In the genomic region with DNA sequence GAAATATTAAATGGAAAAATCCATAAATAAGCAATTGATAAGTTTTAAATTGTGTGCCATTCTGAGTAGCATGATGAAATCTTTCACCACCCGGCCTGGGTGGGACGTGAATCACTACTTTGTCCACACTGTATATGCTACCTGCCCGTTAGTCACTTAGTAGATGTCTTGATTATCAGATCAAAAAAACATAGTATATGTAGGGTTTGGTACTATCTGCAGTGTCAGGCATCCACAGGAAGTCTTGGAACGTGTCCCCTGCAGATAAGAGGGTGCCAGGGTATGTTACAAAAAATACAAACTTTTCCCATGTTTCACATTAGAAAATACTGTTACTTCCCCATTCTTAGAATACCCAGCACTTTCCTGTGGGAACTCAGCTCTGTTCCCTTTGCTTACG, we compare ENCODE assay signal across 1 cellular context.
A peak's percentile ranks its signal among the peaks of the same experiment; 100 is the strongest.
TF ChIP-seq lines count a peak whose summit lies in the region.

No MANE protein-coding gene starts in this region.

TF ChIP-seq in K562, 482 proteins besides CTCF, POLR2A, EP300 and RAD21 (continued from another document):
- TF ChIP-seq, protein P1, sequence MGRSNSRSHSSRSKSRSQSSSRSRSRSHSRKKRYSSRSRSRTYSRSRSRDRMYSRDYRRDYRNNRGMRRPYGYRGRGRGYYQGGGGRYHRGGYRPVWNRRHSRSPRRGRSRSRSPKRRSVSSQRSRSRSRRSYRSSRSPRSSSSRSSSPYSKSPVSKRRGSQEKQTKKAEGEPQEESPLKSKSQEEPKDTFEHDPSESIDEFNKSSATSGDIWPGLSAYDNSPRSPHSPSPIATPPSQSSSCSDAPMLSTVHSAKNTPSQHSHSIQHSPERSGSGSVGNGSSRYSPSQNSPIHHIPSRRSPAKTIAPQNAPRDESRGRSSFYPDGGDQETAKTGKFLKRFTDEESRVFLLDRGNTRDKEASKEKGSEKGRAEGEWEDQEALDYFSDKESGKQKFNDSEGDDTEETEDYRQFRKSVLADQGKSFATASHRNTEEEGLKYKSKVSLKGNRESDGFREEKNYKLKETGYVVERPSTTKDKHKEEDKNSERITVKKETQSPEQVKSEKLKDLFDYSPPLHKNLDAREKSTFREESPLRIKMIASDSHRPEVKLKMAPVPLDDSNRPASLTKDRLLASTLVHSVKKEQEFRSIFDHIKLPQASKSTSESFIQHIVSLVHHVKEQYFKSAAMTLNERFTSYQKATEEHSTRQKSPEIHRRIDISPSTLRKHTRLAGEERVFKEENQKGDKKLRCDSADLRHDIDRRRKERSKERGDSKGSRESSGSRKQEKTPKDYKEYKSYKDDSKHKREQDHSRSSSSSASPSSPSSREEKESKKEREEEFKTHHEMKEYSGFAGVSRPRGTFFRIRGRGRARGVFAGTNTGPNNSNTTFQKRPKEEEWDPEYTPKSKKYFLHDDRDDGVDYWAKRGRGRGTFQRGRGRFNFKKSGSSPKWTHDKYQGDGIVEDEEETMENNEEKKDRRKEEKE (IDR thresholded peaks at IDR 0.05; ENCODE audit: borderline replicate concordance in 1 of 2, control insufficient read depth in 1 of 2, low read depth in 2 of 2, low read length in 1 of 2): no peak
- no peak for TF ChIP-seq SMAD1 (IDR thresholded peaks at IDR 0.05; ENCODE audit: low read depth, low read length, partially characterized antibody)
- peak; percentile 78 for TF ChIP-seq FOSL1 (tag; conservative IDR thresholded peaks at IDR 0.05)
- peak; percentile 57 for TF ChIP-seq TAL1 (IDR thresholded peaks at IDR 0.05)
- TF ChIP-seq MYBL2 (IDR thresholded peaks at IDR 0.05; ENCODE audit: low read depth): no peak
- TF ChIP-seq MYBL2 (CRISPR knock-in tag; IDR thresholded peaks at IDR 0.05; ENCODE audit: borderline replicate concordance): no peak
- TF ChIP-seq MCM3 (IDR thresholded peaks at IDR 0.05): no peak
- TF ChIP-seq RAD51 (IDR thresholded peaks at IDR 0.05; ENCODE audit: borderline replicate concordance, low read depth): no peak
- TF ChIP-seq, protein P2, sequence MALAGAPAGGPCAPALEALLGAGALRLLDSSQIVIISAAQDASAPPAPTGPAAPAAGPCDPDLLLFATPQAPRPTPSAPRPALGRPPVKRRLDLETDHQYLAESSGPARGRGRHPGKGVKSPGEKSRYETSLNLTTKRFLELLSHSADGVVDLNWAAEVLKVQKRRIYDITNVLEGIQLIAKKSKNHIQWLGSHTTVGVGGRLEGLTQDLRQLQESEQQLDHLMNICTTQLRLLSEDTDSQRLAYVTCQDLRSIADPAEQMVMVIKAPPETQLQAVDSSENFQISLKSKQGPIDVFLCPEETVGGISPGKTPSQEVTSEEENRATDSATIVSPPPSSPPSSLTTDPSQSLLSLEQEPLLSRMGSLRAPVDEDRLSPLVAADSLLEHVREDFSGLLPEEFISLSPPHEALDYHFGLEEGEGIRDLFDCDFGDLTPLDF (CRISPR knock-in tag; IDR thresholded peaks at IDR 0.05): no peak
- TF ChIP-seq, protein P3, sequence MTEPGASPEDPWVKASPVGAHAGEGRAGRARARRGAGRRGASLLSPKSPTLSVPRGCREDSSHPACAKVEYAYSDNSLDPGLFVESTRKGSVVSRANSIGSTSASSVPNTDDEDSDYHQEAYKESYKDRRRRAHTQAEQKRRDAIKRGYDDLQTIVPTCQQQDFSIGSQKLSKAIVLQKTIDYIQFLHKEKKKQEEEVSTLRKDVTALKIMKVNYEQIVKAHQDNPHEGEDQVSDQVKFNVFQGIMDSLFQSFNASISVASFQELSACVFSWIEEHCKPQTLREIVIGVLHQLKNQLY (CRISPR knock-in tag; conservative IDR thresholded peaks at IDR 0.05): no peak
- TF ChIP-seq KLF10 (CRISPR knock-in tag; IDR thresholded peaks at IDR 0.05): no peak
- no peak for TF ChIP-seq ZNF174 (CRISPR knock-in tag; IDR thresholded peaks at IDR 0.05)
- TF ChIP-seq CREBBP (IDR thresholded peaks at IDR 0.05; ENCODE audit: low read depth, low read length): no peak
- TF ChIP-seq, protein P4, sequence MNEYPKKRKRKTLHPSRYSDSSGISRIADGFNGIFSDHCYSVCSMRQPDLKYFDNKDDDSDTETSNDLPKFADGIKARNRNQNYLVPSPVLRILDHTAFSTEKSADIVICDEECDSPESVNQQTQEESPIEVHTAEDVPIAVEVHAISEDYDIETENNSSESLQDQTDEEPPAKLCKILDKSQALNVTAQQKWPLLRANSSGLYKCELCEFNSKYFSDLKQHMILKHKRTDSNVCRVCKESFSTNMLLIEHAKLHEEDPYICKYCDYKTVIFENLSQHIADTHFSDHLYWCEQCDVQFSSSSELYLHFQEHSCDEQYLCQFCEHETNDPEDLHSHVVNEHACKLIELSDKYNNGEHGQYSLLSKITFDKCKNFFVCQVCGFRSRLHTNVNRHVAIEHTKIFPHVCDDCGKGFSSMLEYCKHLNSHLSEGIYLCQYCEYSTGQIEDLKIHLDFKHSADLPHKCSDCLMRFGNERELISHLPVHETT (CRISPR knock-in tag; conservative IDR thresholded peaks at IDR 0.05 in 1 of 2, IDR thresholded peaks at IDR 0.05 in 1 of 2): no peak
- TF ChIP-seq MEIS2 (IDR thresholded peaks at IDR 0.05; ENCODE audit: partially characterized antibody): peak; percentile 19
- TF ChIP-seq ARID1B (IDR thresholded peaks at IDR 0.05): peak; percentile 62
- no peak for TF ChIP-seq NCOA1 (IDR thresholded peaks at IDR 0.05; ENCODE audit: low read depth)
- no peak for TF ChIP-seq ILF3 (IDR thresholded peaks at IDR 0.05; ENCODE audit: borderline replicate concordance)
- TF ChIP-seq TEAD4 (IDR thresholded peaks at IDR 0.05; ENCODE audit: low read length): peak; percentile 72; the same call in 1 of the 2 replicates
- no peak for TF ChIP-seq TEAD4 (CRISPR knock-in tag; IDR thresholded peaks at IDR 0.05; ENCODE audit: borderline replicate concordance)
- no peak for TF ChIP-seq BCL6 (CRISPR knock-in tag; IDR thresholded peaks at IDR 0.05)
- TF ChIP-seq RFX7 (CRISPR knock-in tag; IDR thresholded peaks at IDR 0.05): no peak
- no peak for TF ChIP-seq CCAR2 (IDR thresholded peaks at IDR 0.05; ENCODE audit: low read depth, low read length)
- TF ChIP-seq ZNF780A (CRISPR knock-in tag; IDR thresholded peaks at IDR 0.05): no peak
- TF ChIP-seq ZNF431 (CRISPR knock-in tag; IDR thresholded peaks at IDR 0.05): no peak
- no peak for TF ChIP-seq HNRNPL (IDR thresholded peaks at IDR 0.05; ENCODE audit: low read depth, low read length)
- TF ChIP-seq, protein P5, sequence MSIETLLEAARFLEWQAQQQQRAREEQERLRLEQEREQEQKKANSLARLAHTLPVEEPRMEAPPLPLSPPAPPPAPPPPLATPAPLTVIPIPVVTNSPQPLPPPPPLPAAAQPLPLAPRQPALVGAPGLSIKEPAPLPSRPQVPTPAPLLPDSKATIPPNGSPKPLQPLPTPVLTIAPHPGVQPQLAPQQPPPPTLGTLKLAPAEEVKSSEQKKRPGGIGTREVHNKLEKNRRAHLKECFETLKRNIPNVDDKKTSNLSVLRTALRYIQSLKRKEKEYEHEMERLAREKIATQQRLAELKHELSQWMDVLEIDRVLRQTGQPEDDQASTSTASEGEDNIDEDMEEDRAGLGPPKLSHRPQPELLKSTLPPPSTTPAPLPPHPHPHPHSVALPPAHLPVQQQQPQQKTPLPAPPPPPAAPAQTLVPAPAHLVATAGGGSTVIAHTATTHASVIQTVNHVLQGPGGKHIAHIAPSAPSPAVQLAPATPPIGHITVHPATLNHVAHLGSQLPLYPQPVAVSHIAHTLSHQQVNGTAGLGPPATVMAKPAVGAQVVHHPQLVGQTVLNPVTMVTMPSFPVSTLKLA (conservative IDR thresholded peaks at IDR 0.05): no peak
- TF ChIP-seq, protein P6, sequence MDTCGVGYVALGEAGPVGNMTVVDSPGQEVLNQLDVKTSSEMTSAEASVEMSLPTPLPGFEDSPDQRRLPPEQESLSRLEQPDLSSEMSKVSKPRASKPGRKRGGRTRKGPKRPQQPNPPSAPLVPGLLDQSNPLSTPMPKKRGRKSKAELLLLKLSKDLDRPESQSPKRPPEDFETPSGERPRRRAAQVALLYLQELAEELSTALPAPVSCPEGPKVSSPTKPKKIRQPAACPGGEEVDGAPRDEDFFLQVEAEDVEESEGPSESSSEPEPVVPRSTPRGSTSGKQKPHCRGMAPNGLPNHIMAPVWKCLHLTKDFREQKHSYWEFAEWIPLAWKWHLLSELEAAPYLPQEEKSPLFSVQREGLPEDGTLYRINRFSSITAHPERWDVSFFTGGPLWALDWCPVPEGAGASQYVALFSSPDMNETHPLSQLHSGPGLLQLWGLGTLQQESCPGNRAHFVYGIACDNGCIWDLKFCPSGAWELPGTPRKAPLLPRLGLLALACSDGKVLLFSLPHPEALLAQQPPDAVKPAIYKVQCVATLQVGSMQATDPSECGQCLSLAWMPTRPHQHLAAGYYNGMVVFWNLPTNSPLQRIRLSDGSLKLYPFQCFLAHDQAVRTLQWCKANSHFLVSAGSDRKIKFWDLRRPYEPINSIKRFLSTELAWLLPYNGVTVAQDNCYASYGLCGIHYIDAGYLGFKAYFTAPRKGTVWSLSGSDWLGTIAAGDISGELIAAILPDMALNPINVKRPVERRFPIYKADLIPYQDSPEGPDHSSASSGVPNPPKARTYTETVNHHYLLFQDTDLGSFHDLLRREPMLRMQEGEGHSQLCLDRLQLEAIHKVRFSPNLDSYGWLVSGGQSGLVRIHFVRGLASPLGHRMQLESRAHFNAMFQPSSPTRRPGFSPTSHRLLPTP (IDR thresholded peaks at IDR 0.05; ENCODE audit: borderline replicate concordance, extremely low read depth, insufficient read length): no peak
- TF ChIP-seq RBBP5 (IDR thresholded peaks at IDR 0.05; ENCODE audit: borderline replicate concordance, insufficient read depth, low read length, poor library complexity, severe bottlenecking): no peak
- no peak for TF ChIP-seq ZNF41 (CRISPR knock-in tag; conservative IDR thresholded peaks at IDR 0.05)
- no peak for TF ChIP-seq NFIC (IDR thresholded peaks at IDR 0.05)
- no peak for TF ChIP-seq ZNF561 (CRISPR knock-in tag; conservative IDR thresholded peaks at IDR 0.05)
